9 cellular contexts compared by ENCODE assay signal in the genomic region with DNA sequence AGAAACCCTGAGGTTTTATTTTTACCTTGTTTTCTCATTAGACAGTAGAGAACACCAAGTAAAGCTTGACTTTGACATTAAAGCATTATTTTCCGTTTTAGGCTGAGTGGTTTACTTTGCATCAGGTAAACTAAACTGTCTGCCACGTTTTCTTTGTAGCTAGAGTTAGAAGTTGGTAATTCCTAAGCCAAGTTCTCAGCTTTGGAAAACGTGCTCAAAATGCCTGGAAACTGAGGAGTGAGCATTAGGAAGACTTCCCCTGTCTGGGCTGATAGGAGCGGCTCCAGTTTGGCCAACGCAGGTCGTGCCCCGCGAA. TPM values are rescaled to one million over a fixed set of nuclear protein-coding genes. Genes with fewer than 3 reads are reported as not detected.
DNase-seq lines count a peak whose midpoint lies in the region; ATAC-seq and TF ChIP-seq lines count a peak whose summit lies in the region.
"Had no signal": no experiment of that assay in that cellular context is flagged by ENCODE, and none has a peak within 500 bp of the region (broad histone marks: within the 10 kb centered on the region; RNA-seq: fewer than 3 reads in every experiment).

No MANE protein-coding gene starts in this region.

- H3K36me3 Mint-ChIP-seq in Calu3 (ENCODE audit: insufficient read depth, unreplicated experiment) (peaks cover 6% of the 10 kb centered on the region), osteocyte (ENCODE audit: unreplicated experiment) (peaks cover 1% of the 10 kb centered on the region)

- BruUV-seq in Calu3 (replicated peaks; lab: Mats Ljungman, UMichigan), result TSS peak; percentile 37

- H3K27me3 ChIP-seq in WERI-Rb-1 (ENCODE audit: insufficient read depth, low read depth, severe bottlenecking) (no peaks in the 10 kb centered on the region), cardiac muscle cell (peaks cover 21% of the 10 kb centered on the region)

- H3K4me1 ChIP-seq in cardiac muscle cell (ENCODE audit: low read depth), result no peaks in the 10 kb centered on the region

- no peak overlapping the region for H3K27ac ChIP-seq in WERI-Rb-1
- no peak overlapping the region for H3K27ac ChIP-seq in cardiac muscle cell

- no peaks in the 10 kb centered on the region for H3K9me3 ChIP-seq in WERI-Rb-1 (ENCODE audit: severe bottlenecking)
- H3K9me3 ChIP-seq in cardiac muscle cell (ENCODE audit: low read depth), result no peaks in the 10 kb centered on the region

- no peaks in the 10 kb centered on the region for H3K36me3 ChIP-seq in WERI-Rb-1
- no peaks in the 10 kb centered on the region for H3K36me3 ChIP-seq in cardiac muscle cell

- POLR2A ChIA-PET in HEK293T (lab: Yijun Ruan, JAX), result interaction anchor here (1.2 to 1.8 kb wide), 5 partner anchors 10 to 26 kb away, joined by 3 to 10 read pairs (median 4); no protein-coding TSS in a partner anchor

- ATAC-seq in HG03521 (IDR thresholded peaks at IDR 0.05; ENCODE audit: unreplicated experiment), result no peak

- TF ChIP-seq CTCF in Calu3 (IDR thresholded peaks at IDR 0.05; ENCODE audit: unreplicated experiment) (no peak), WERI-Rb-1 (IDR thresholded peaks at IDR 0.05; ENCODE audit: low read depth, low read length) (no peak), cardiac muscle cell (IDR thresholded peaks at IDR 0.05; ENCODE audit: low read depth, low read length) (no peak), osteocyte (IDR thresholded peaks at IDR 0.05) (no peak)

- H3K27me3 Mint-ChIP-seq in Calu3 (ENCODE audit: unreplicated experiment) (peaks cover 15% of the 10 kb centered on the region), osteocyte (ENCODE audit: unreplicated experiment) (peaks cover 10% of the 10 kb centered on the region)

- DNase-seq in Calu3 (no peak), WERI-Rb-1 (no peak), cardiac muscle cell (ENCODE audit: low read depth in 1 of 2, low spot score in 1 of 2) (no peak), osteocyte (ENCODE audit: extremely low spot score, unreplicated experiment) (no peak), HEK293T (ENCODE audit: extremely low spot score) (no peak), NCI-H1694 treated with DMSO at 0.1 percent for 48 hours (lab: John Stamatoyannopoulos, UW) (no peak)
- no peak for DNase-seq in stimulated activated naive CD4-positive, alpha-beta T cell treated with Interleukin-2 at 50 U/mL for 16 hours (lab: John Stamatoyannopoulos, UW)
- DNase-seq: NCI-H2171 treated with DMSO at 0.1 percent for 48 hours had no signal

- H3K4me3 Mint-ChIP-seq in Calu3 (ENCODE audit: low read depth, unreplicated experiment), result peak overlapping the region; percentile 65
- H3K4me3 Mint-ChIP-seq in osteocyte (ENCODE audit: unreplicated experiment), result peak overlapping the region; percentile 85

- no peak overlapping the region for H3K27ac Mint-ChIP-seq in Calu3 (ENCODE audit: unreplicated experiment)
- H3K27ac Mint-ChIP-seq in osteocyte (ENCODE audit: unreplicated experiment), result peak overlapping the region; percentile 19

- intact Hi-C loops in Calu3 (cut with micrococcal nuclease; ENCODE audit: unreplicated experiment), result no loop called here

- H3K4me1 Mint-ChIP-seq in Calu3 (ENCODE audit: low read depth, unreplicated experiment) (no peaks in the 10 kb centered on the region), osteocyte (ENCODE audit: unreplicated experiment) (peaks cover 10% of the 10 kb centered on the region)

- CTCF ChIA-PET in Calu3 (lab: Charles Lee), result no interaction called here
- CTCF ChIA-PET in HEK293T (lab: Yijun Ruan, JAX), result interaction anchor here (0.9 to 1.6 kb wide), 2 partner anchors 63 to 108 kb away, joined by 3 to 9 read pairs; a partner anchor contains a TSS

- peak overlapping the region; percentile 50 for H3K4me3 ChIP-seq in WERI-Rb-1 (ENCODE audit: low read depth, low read length)
- H3K4me3 ChIP-seq in cardiac muscle cell, result peak overlapping the region; percentile 83

- no peaks in the 10 kb centered on the region for H3K9me3 Mint-ChIP-seq in Calu3 (ENCODE audit: low read depth, unreplicated experiment)
- H3K9me3 Mint-ChIP-seq in osteocyte (ENCODE audit: unreplicated experiment), result no peaks in the 10 kb centered on the region

TF ChIP-seq in HEK293T, 16 proteins besides CTCF, POLR2A, EP300 and RAD21:
- TF ChIP-seq CTBP1 (IDR thresholded peaks at IDR 0.05; ENCODE audit: borderline replicate concordance), result no peak
- TF ChIP-seq, protein P1, sequence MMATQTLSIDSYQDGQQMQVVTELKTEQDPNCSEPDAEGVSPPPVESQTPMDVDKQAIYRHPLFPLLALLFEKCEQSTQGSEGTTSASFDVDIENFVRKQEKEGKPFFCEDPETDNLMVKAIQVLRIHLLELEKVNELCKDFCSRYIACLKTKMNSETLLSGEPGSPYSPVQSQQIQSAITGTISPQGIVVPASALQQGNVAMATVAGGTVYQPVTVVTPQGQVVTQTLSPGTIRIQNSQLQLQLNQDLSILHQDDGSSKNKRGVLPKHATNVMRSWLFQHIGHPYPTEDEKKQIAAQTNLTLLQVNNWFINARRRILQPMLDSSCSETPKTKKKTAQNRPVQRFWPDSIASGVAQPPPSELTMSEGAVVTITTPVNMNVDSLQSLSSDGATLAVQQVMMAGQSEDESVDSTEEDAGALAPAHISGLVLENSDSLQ (IDR thresholded peaks at IDR 0.05), result no peak
- no peak for TF ChIP-seq ARNT (IDR thresholded peaks at IDR 0.05)
- no peak for TF ChIP-seq TARDBP (IDR thresholded peaks at IDR 0.05)
- TF ChIP-seq FOXK2 (IDR thresholded peaks at IDR 0.05), result no peak
- TF ChIP-seq ELF4 (IDR thresholded peaks at IDR 0.05), result no peak
- TF ChIP-seq NFRKB (IDR thresholded peaks at IDR 0.05), result no peak
- no peak for TF ChIP-seq FOXM1 (IDR thresholded peaks at IDR 0.05; ENCODE audit: borderline replicate concordance)

RNA-seq across cellular contexts. Expression of a gene that starts 0.8 kb away (rescaled TPM):
- total RNA-seq in Calu3 (2022), result 0.50 and 0.51 TPM in 2 replicates
- total RNA-seq in cardiac muscle cell, result 35.2 and 43.2 TPM in 2 replicates
- 23.6 and 29.1 TPM in 2 replicates for polyA plus RNA-seq in cardiac muscle cell
- 2.1 and 2.8 TPM in 2 replicates for total RNA-seq in osteocyte
